In genomic region chr7:108526768-108527017, GRCh38 we compare ENCODE assay signal across 1 cellular context.
TF ChIP-seq lines count a peak whose summit lies in the region.

No MANE protein-coding gene starts in this region.

TF ChIP-seq in HepG2, 621 proteins besides CTCF, POLR2A, EP300 and RAD21:
- TF ChIP-seq PLSCR1 (CRISPR knock-in tag; IDR thresholded peaks at IDR 0.05; ENCODE audit: borderline replicate concordance) = no peak
- 0 out of 2 replicates have a peak, but pooled peaks have one; percentile 12 for TF ChIP-seq KLF9 (CRISPR knock-in tag; IDR thresholded peaks at IDR 0.05; ENCODE audit: low read depth)
- TF ChIP-seq BRF2 (CRISPR knock-in tag; IDR thresholded peaks at IDR 0.05) = no peak
TF ChIP-seq in HepG2: peak in this region for 1.
